Comparison of ENCODE assay signal across 8 cellular contexts in genomic region chr11:27497284-27497866, GRCh38. TPM values are rescaled to one million over a fixed set of nuclear protein-coding genes. Genes with fewer than 3 reads are reported as not detected.
DNase-seq lines count a peak whose midpoint lies in the region; TF ChIP-seq lines count a peak whose summit lies in the region.

No MANE protein-coding gene starts in this region.

- CTCF ChIA-PET in activated naive CD4-positive, alpha-beta T cell treated with anti-CD3 and anti-CD28 coated beads, Interleukin-2, amount 10 ng/mL, durations not matched to agents 7 days and 5 days (lab: Charles Lee): interaction anchor here (1.2 to 6.6 kb wide), 6 partner anchors 11 to 314 kb away, joined by 4 to 57 read pairs (median 6); no protein-coding TSS in a partner anchor

- peaks cover 18% of the 10 kb centered on the region for H3K4me1 Mint-ChIP-seq in HFFc6 (ENCODE audit: low read depth)
- H3K4me1 Mint-ChIP-seq in activated naive CD4-positive, alpha-beta T cell treated with anti-CD3 and anti-CD28 coated beads, Interleukin-2, amount 10 ng/mL, durations not matched to agents 7 days and 5 days: peaks cover 6% of the 10 kb centered on the region

- H3K36me3 Mint-ChIP-seq in HFFc6 (ENCODE audit: low read depth): peaks cover 7% of the 10 kb centered on the region
- peaks cover 25% of the 10 kb centered on the region for H3K36me3 Mint-ChIP-seq in activated naive CD4-positive, alpha-beta T cell treated with anti-CD3 and anti-CD28 coated beads, Interleukin-2, amount 10 ng/mL, durations not matched to agents 7 days and 5 days

- no peaks in the 10 kb centered on the region for H3K27me3 Mint-ChIP-seq in HFFc6 (ENCODE audit: insufficient read depth)
- no peaks in the 10 kb centered on the region for H3K27me3 Mint-ChIP-seq in activated naive CD4-positive, alpha-beta T cell treated with anti-CD3 and anti-CD28 coated beads, Interleukin-2, amount 10 ng/mL, durations not matched to agents 7 days and 5 days

- H3K4me3 Mint-ChIP-seq in HFFc6: no peak overlapping the region
- H3K4me3 Mint-ChIP-seq in activated naive CD4-positive, alpha-beta T cell treated with anti-CD3 and anti-CD28 coated beads, Interleukin-2, amount 10 ng/mL, durations not matched to agents 7 days and 5 days: no peak overlapping the region

- no peaks in the 10 kb centered on the region for H3K9me3 Mint-ChIP-seq in HFFc6
- H3K9me3 Mint-ChIP-seq in activated naive CD4-positive, alpha-beta T cell treated with anti-CD3 and anti-CD28 coated beads, Interleukin-2, amount 10 ng/mL, durations not matched to agents 7 days and 5 days: no peaks in the 10 kb centered on the region

- no peak overlapping the region for H3K27ac Mint-ChIP-seq in HFFc6
- no peak overlapping the region for H3K27ac Mint-ChIP-seq in activated naive CD4-positive, alpha-beta T cell treated with anti-CD3 and anti-CD28 coated beads, Interleukin-2, amount 10 ng/mL, durations not matched to agents 7 days and 5 days

- TF ChIP-seq CTCF in HFFc6 (IDR thresholded peaks at IDR 0.05) (peak; percentile 77), cardiac fibroblast (IDR thresholded peaks at IDR 0.05; ENCODE audit: low read depth, low read length) (peak; percentile 39)

- DNase-seq in NCI-H510A treated with DMSO at 0.1 percent for 48 hours (lab: John Stamatoyannopoulos, UW) (peak; percentile 26), NCI-H510A (lab: John Stamatoyannopoulos, UW) (no peak), HFFc6 (peak; percentile 19), NCI-H146 (lab: John Stamatoyannopoulos, UW) (peak; percentile 14), cardiac fibroblast (ENCODE audit: low read depth in 2 of 2) (peak; percentile 44 to 54), midbrain (lab: John Stamatoyannopoulos, UW) (peak; percentile 53)
- no peak for DNase-seq in stimulated activated CD4-positive, alpha-beta T cell treated with anti-CD3 and anti-CD28 coated beads, Interleukin-4, amount 100 ng/mL, for 24 hours
- no peak for DNase-seq in activated naive CD4-positive, alpha-beta T cell treated with anti-CD3 and anti-CD28 coated beads, Interleukin-2, amount 10 ng/mL, durations not matched to agents 7 days and 5 days

- no peak overlapping the region for H3K4me3 ChIP-seq in cardiac fibroblast (replicated peaks in 1 of 2; ENCODE audit: low read depth in 2 of 2, low read length in 2 of 2)

RNA-seq across cellular contexts. Expression of gene LIN7C, which starts 9.2 kb away (rescaled TPM):
- 10 to 100 TPM; 53.7 to 64.4 (median 60.2) TPM for total RNA-seq in HFFc6 (2021; fragmentation: NEBNext Ultra II Directional; extraction: Animal tissue kit (Norgen Biotek cat#: 25700))

RNA-seq across cellular contexts. Expression of gene LGR4, which starts 24.8 kb away (rescaled TPM):
- 10 to 100 TPM; 13.9 to 20.2 (median 17.7) TPM for total RNA-seq in HFFc6 (2021; fragmentation: NEBNext Ultra II Directional; extraction: Animal tissue kit (Norgen Biotek cat#: 25700))

Comparison
In these comparisons a context has a peak if more than half of its experiments do, and no peak if none do; other contexts are left out.
1. DNase-seq: peak in NCI-H510A treated with DMSO at 0.1 percent for 48 hours (single experiment), HFFc6 (single experiment), NCI-H146 (single experiment), cardiac fibroblast (2 of 2) and midbrain (single experiment); none in NCI-H510A (single experiment), stimulated activated CD4-positive, alpha-beta T cell treated with anti-CD3 and anti-CD28 coated beads, Interleukin-4, amount 100 ng/mL, for 24 hours (single experiment) and activated naive CD4-positive, alpha-beta T cell treated with anti-CD3 and anti-CD28 coated beads, Interleukin-2, amount 10 ng/mL, durations not matched to agents 7 days and 5 days (single experiment).